ENCODE assay signal across 20 cellular contexts in genomic region chr7:44274623-44274975, GRCh38. TPM values are rescaled to one million over a fixed set of nuclear protein-coding genes. Genes with fewer than 3 reads are reported as not detected.
A peak's percentile ranks its signal among the peaks of the same experiment; 100 is the strongest.
DNase-seq lines count a peak whose midpoint lies in the region; ATAC-seq, FAIRE-seq and TF ChIP-seq lines count a peak whose summit lies in the region.
"Had no signal": no experiment of that assay in that cellular context is flagged by ENCODE, and none has a peak within 500 bp of the region (broad histone marks: within the 10 kb centered on the region; RNA-seq: fewer than 3 reads in every experiment).

No MANE protein-coding gene starts in this region.

- H3K27me3 ChIP-seq in psoas muscle (ENCODE audit: insufficient read depth in 3 of 3, low read length in 2 of 3) (no peaks in the 10 kb centered on the region), aorta (ENCODE audit: control insufficient read depth in 1 of 2, insufficient read depth in 2 of 2, low read length in 1 of 2) (no peaks in the 10 kb centered on the region)

- H3K36me3 ChIP-seq in kidney (ENCODE audit: control insufficient read depth in 1 of 2, insufficient read depth in 2 of 2, low read length in 2 of 2), result no peaks in the 10 kb centered on the region
- H3K36me3 ChIP-seq in psoas muscle (ENCODE audit: insufficient read depth in 1 of 2, low read depth in 1 of 2), result no peaks in the 10 kb centered on the region
- no peaks in the 10 kb centered on the region for H3K36me3 ChIP-seq in aorta (ENCODE audit: control insufficient read depth in 1 of 2, insufficient read depth in 2 of 2, low read length in 1 of 2)

- peak; percentile 37 for DNase-seq in natural killer cell treated with Interleukin-12 subunit alpha and Interleukin-12 subunit beta and Interleukin-15 and Interleukin-18, amount 100 ng/mL, for 72 hours (ENCODE audit: low spot score)
- DNase-seq in natural killer cell (no peak), kidney (peak; percentile 55), psoas muscle (peak; percentile 5 to 40), aorta (peak; percentile 19 to 58), AG20443 (ENCODE audit: low spot score) (no peak), GM10248 (ENCODE audit: extremely low spot score) (no peak)
- DNase-seq: ACHN, DMS79 treated with DMSO at 0.1 percent for 48 hours, H9, Karpas-422, NCI-H1417 treated with DMSO at 0.1 percent for 48 hours, NCI-H187 treated with DMSO at 0.1 percent for 48 hours, NCI-H345, NCI-H524 treated with DMSO at 0.1 percent for 48 hours, PC-3, RPMI8226 had no signal

- H3K9me3 ChIP-seq in kidney (ENCODE audit: control insufficient read depth in 1 of 2, low read length in 2 of 2), result no peaks in the 10 kb centered on the region
- H3K9me3 ChIP-seq in psoas muscle, result no peaks in the 10 kb centered on the region
- H3K9me3 ChIP-seq in aorta (ENCODE audit: control insufficient read depth, low read length), result no peaks in the 10 kb centered on the region

- TF ChIP-seq CTCF in natural killer cell (IDR thresholded peaks at IDR 0.05) (no peak), kidney (IDR thresholded peaks at IDR 0.05; ENCODE audit: borderline replicate concordance, extremely low read depth, insufficient read depth) (no peak), psoas muscle (IDR thresholded peaks at IDR 0.05) (no peak), GM10248 (IDR thresholded peaks at IDR 0.05; ENCODE audit: control extremely low read depth, extremely low read depth, low read depth, missing control alignments) (no peak)

- intact Hi-C loops in natural killer cell (cut with micrococcal nuclease) (no loop called here), kidney (cut with DNase I) (no loop called here), psoas muscle (cut with DNase I) (no loop called here), aorta (cut with DNase I) (no loop called here)

- H3K27ac ChIP-seq in kidney (ENCODE audit: low read depth in 2 of 2, low read length in 2 of 2) (no peak overlapping the region), psoas muscle (no peak overlapping the region), aorta (ENCODE audit: low read depth in 1 of 2, low read length in 2 of 2) (no peak overlapping the region)

- CTCF ChIA-PET in GM10248 (lab: Yijun Ruan, JAX), result interaction anchor here (1.1 kb wide), 1 partner anchor 16 kb away, joined by 4 read pairs; no protein-coding TSS in a partner anchor

- no peak for FAIRE-seq in kidney (lab: Jason Lieb, UNC)
- FAIRE-seq: HTR-8/SVneo had no signal

- H3K4me1 Mint-ChIP-seq in natural killer cell treated with Interleukin-12 subunit alpha and Interleukin-12 subunit beta and Interleukin-15 and Interleukin-18, amount 100 ng/mL, for 72 hours (ENCODE audit: low read depth in 2 of 2), result no peaks in the 10 kb centered on the region
- no peaks in the 10 kb centered on the region for H3K4me1 Mint-ChIP-seq in natural killer cell
- H3K4me1 Mint-ChIP-seq: CD14-positive monocyte, IgD-negative memory B cell had no signal

- no peak overlapping the region for H3K4me3 Mint-ChIP-seq in natural killer cell treated with Interleukin-12 subunit alpha and Interleukin-12 subunit beta and Interleukin-15 and Interleukin-18, amount 100 ng/mL, for 72 hours
- H3K4me3 Mint-ChIP-seq in natural killer cell, result no peak overlapping the region
- H3K4me3 Mint-ChIP-seq: CD14-positive monocyte, H9, IgD-negative memory B cell had no signal

- H3K4me1 ChIP-seq in kidney (ENCODE audit: control insufficient read depth in 1 of 2, insufficient read depth in 1 of 2, low read depth in 1 of 2, low read length in 2 of 2) (no peaks in the 10 kb centered on the region), psoas muscle (peaks cover 58% of the 10 kb centered on the region), aorta (ENCODE audit: control insufficient read depth in 1 of 2, insufficient read depth in 2 of 2, low read length in 2 of 2) (no peaks in the 10 kb centered on the region)

- H3K27me3 Mint-ChIP-seq in natural killer cell treated with Interleukin-12 subunit alpha and Interleukin-12 subunit beta and Interleukin-15 and Interleukin-18, amount 100 ng/mL, for 72 hours, result no peaks in the 10 kb centered on the region
- H3K27me3 Mint-ChIP-seq in natural killer cell (ENCODE audit: low read depth in 2 of 2), result no peaks in the 10 kb centered on the region

- H3K4me3 ChIP-seq in kidney (ENCODE audit: low read length in 2 of 2), result no peak overlapping the region
- H3K4me3 ChIP-seq in psoas muscle, result no peak overlapping the region
- H3K4me3 ChIP-seq in aorta (ENCODE audit: low read length in 2 of 2), result no peak overlapping the region

- WGBS in psoas muscle, 3 donors, result 73 to 92% (median 89%) methylated on average over 3 of the region's 3 CpGs
- WGBS in aorta, 2 donors, result 95 to 98% methylated on average over 3 of the region's 3 CpGs

- POLR2A ChIA-PET in GM10248 (lab: Yijun Ruan, JAX), result interaction anchor here (0.9 kb wide), 1 partner anchor 17 kb away, joined by 3 read pairs; no protein-coding TSS in a partner anchor

- H3K9me3 Mint-ChIP-seq in natural killer cell treated with Interleukin-12 subunit alpha and Interleukin-12 subunit beta and Interleukin-15 and Interleukin-18, amount 100 ng/mL, for 72 hours, result no peaks in the 10 kb centered on the region
- H3K9me3 Mint-ChIP-seq in natural killer cell, result no peaks in the 10 kb centered on the region
- H3K9me3 Mint-ChIP-seq: CD14-positive monocyte, H9, IgD-negative memory B cell had no signal

- H3K36me3 Mint-ChIP-seq in natural killer cell treated with Interleukin-12 subunit alpha and Interleukin-12 subunit beta and Interleukin-15 and Interleukin-18, amount 100 ng/mL, for 72 hours, result no peaks in the 10 kb centered on the region
- no peaks in the 10 kb centered on the region for H3K36me3 Mint-ChIP-seq in natural killer cell
- H3K36me3 Mint-ChIP-seq: CD14-positive monocyte, IgD-negative memory B cell had no signal

- no peak overlapping the region for H3K9ac ChIP-seq in kidney (ENCODE audit: low read length in 2 of 2)

- H3K27ac Mint-ChIP-seq in natural killer cell treated with Interleukin-12 subunit alpha and Interleukin-12 subunit beta and Interleukin-15 and Interleukin-18, amount 100 ng/mL, for 72 hours, result no peak overlapping the region
- no peak overlapping the region for H3K27ac Mint-ChIP-seq in natural killer cell
- H3K27ac Mint-ChIP-seq: CD14-positive monocyte had no signal

- ATAC-seq in natural killer cell treated with Interleukin-12 subunit alpha and Interleukin-12 subunit beta and Interleukin-15 and Interleukin-18, amount 100 ng/mL, for 72 hours, result no peak
- no peak for ATAC-seq in natural killer cell
- ATAC-seq in psoas muscle, result no peak
- no peak for ATAC-seq in aorta (ENCODE audit: low FRiP score)
- ATAC-seq: PC-3 had no signal

RNA-seq across cellular contexts. Expression of gene CAMK2B, which starts 50.8 kb away (rescaled TPM):
- under 1 TPM in 1 of 2 donors, not detected in 1; 0.10 TPM for total RNA-seq in natural killer cell treated with Interleukin-12 subunit alpha and Interleukin-12 subunit beta and Interleukin-15 and Interleukin-18, amount 100 ng/mL, for 72 hours
- total RNA-seq in natural killer cell (under 1 TPM in 1 of 3 donors, not detected in 2; 0.70 TPM), kidney (1.1 TPM), psoas muscle (10 to 100 TPM; 50.0 to 81.4 (median 67.2) TPM), aorta (1 to 10 TPM; 2.4 to 4.4 TPM)
- polyA plus RNA-seq in kidney (ENCODE audit: insufficient read depth, low read depth, low replicate concordance) (3.2 TPM), psoas muscle (10 to 100 TPM; 14.5 to 24.3 (median 19.9) TPM), aorta (10 to 100 TPM in 1 of 2 donors, not detected in 1; 12.8 TPM)
- polyA plus RNA-seq: CD14-positive monocyte, IgD-negative memory B cell had no signal

Comparison
In these comparisons a context has a peak if more than half of its experiments do, and no peak if none do; other contexts are left out.
1. DNase-seq: peak in natural killer cell treated with Interleukin-12 subunit alpha and Interleukin-12 subunit beta and Interleukin-15 and Interleukin-18, amount 100 ng/mL, for 72 hours (single experiment), kidney (single experiment), psoas muscle (2 of 2) and aorta (2 of 2); none in natural killer cell (single experiment), AG20443 (single experiment) and GM10248 (single experiment).
2. RNA of gene CAMK2B, which starts 50.8 kb away (total RNA-seq): 50.0 to 81.4 TPM in psoas muscle; 2.4 to 4.4 TPM in aorta, 1.1 TPM in kidney (single experiment), 0.10 TPM in natural killer cell treated with Interleukin-12 subunit alpha and Interleukin-12 subunit beta and Interleukin-15 and Interleukin-18, amount 100 ng/mL, for 72 hours and 0.70 TPM in natural killer cell; every median in the first group is over 4 times any median in the second.